22 cellular contexts compared by ENCODE assay signal in genomic region chr6:131130546-131130925, GRCh38.
"Had no signal": no experiment of that assay in that cellular context is flagged by ENCODE, and none has a peak within 500 bp of the region (broad histone marks: within the 10 kb centered on the region; RNA-seq: fewer than 3 reads in every experiment).

No MANE protein-coding gene starts in this region.

- H3K9me3 ChIP-seq: Peyer's patch had no signal

- ATAC-seq: Right ventricle myocardium inferior had no signal

- DNase-seq: IMR-90, Karpas-422, KG1, MM.1S, NCI-H1092 treated with DMSO at 0.1 percent for 48 hours, NCI-H1436, NCI-H187, NCI-H2029, NCI-H2081 treated with DMSO at 0.1 percent for 48 hours, NCI-H2171, NCI-H226, NCI-H446, NCI-H510A, NCI-H524 treated with DMSO at 0.1 percent for 48 hours, NCI-H69, NCI-H774, Peyer's patch, SHP77 treated with DMSO at 0.1 percent for 48 hours had no signal

- H2AFZ ChIP-seq: PC-9 had no signal

- H3K27me3 ChIP-seq: Peyer's patch, SJSA1 had no signal

- H3K4me3 ChIP-seq: PC-9, Peyer's patch, SJSA1, SK-N-MC had no signal

- H3K4me2 ChIP-seq: PC-9 had no signal

- H3K27ac ChIP-seq: PC-9, Peyer's patch, SJSA1, SK-N-MC had no signal

- H3K36me3 ChIP-seq: Peyer's patch had no signal
